8 cellular contexts compared by ENCODE assay signal in genomic region chr10:132306951-132307751, GRCh38. TPM values are rescaled to one million over a fixed set of nuclear protein-coding genes. Genes with fewer than 3 reads are reported as not detected.
DNase-seq lines count a peak whose midpoint lies in the region; ATAC-seq, FAIRE-seq and TF ChIP-seq lines count a peak whose summit lies in the region.

No MANE protein-coding gene starts in this region.

- peak overlapping the region; percentile 36 for H3K27ac ChIP-seq in vagina

- peaks cover 9% of the 10 kb centered on the region for H3K4me1 Mint-ChIP-seq in activated CD8-positive, alpha-beta memory T cell treated with anti-CD3 and anti-CD28 coated beads, Interleukin-2, amount 10 ng/mL, durations not matched to agents 7 days and 5 days
- H3K4me1 Mint-ChIP-seq in nephron: peaks cover 9% of the 10 kb centered on the region

- DNase-seq in COR-L47 (lab: John Stamatoyannopoulos, UW) (peak; percentile 64), MG63 (no peak), epithelial cell of proximal tubule (ENCODE audit: low read depth) (no peak), vagina (ENCODE audit: extremely low spot score in 2 of 2) (no peak), GM12892 (ENCODE audit: insufficient read length) (no peak)
- no peak for DNase-seq in activated CD8-positive, alpha-beta memory T cell treated with anti-CD3 and anti-CD28 coated beads, Interleukin-2, amount 10 ng/mL, durations not matched to agents 7 days and 5 days

- TF ChIP-seq POLR2A in vagina (IDR thresholded peaks at IDR 0.05) (no peak), GM12892 (IDR thresholded peaks at IDR 0.05; ENCODE audit: low read depth, low read length) (no peak)

- H3K27me3 Mint-ChIP-seq in activated CD8-positive, alpha-beta memory T cell treated with anti-CD3 and anti-CD28 coated beads, Interleukin-2, amount 10 ng/mL, durations not matched to agents 7 days and 5 days: peaks cover 37% of the 10 kb centered on the region
- H3K27me3 Mint-ChIP-seq in nephron (ENCODE audit: low read depth): peaks cover 69% of the 10 kb centered on the region

- FAIRE-seq in GM12892 (lab: Jason Lieb, UNC): no peak

- H3K27me3 ChIP-seq in MG63 (no peaks in the 10 kb centered on the region), vagina (no peaks in the 10 kb centered on the region)

- H3K36me3 ChIP-seq in MG63: no peaks in the 10 kb centered on the region
- H3K36me3 ChIP-seq in vagina: no peaks in the 10 kb centered on the region

- peak; percentile 21 for ATAC-seq in GM21528 (IDR thresholded peaks at IDR 0.05; ENCODE audit: low FRiP score, unreplicated experiment)
- ATAC-seq in activated CD8-positive, alpha-beta memory T cell treated with anti-CD3 and anti-CD28 coated beads, Interleukin-2, amount 10 ng/mL, durations not matched to agents 7 days and 5 days: peak; percentile 2

- no peak for TF ChIP-seq CTCF in epithelial cell of proximal tubule (conservative IDR thresholded peaks at IDR 0.05; ENCODE audit: low read depth, low read length)
- TF ChIP-seq CTCF in nephron (IDR thresholded peaks at IDR 0.05; ENCODE audit: unreplicated experiment in 3 of 3): no peak
- no peak for TF ChIP-seq CTCF in vagina (IDR thresholded peaks at IDR 0.05)

- CTCF ChIA-PET in activated CD8-positive, alpha-beta memory T cell treated with anti-CD3 and anti-CD28 coated beads, Interleukin-2, amount 10 ng/mL, durations not matched to agents 7 days and 5 days (lab: Charles Lee): interaction anchor here (1.2 kb wide), 1 partner anchor 36 kb away, joined by 3 read pairs; no protein-coding TSS in a partner anchor

- intact Hi-C loops in vagina (cut with DNase I): no loop called here

- H3K4me3 Mint-ChIP-seq in activated CD8-positive, alpha-beta memory T cell treated with anti-CD3 and anti-CD28 coated beads, Interleukin-2, amount 10 ng/mL, durations not matched to agents 7 days and 5 days: peak overlapping the region; percentile 71
- peak overlapping the region; percentile 88 to 91 (median 89) for H3K4me3 Mint-ChIP-seq in nephron

- no peaks in the 10 kb centered on the region for H3K9me3 Mint-ChIP-seq in activated CD8-positive, alpha-beta memory T cell treated with anti-CD3 and anti-CD28 coated beads, Interleukin-2, amount 10 ng/mL, durations not matched to agents 7 days and 5 days (ENCODE audit: low read depth)
- peaks cover 12% of the 10 kb centered on the region for H3K9me3 Mint-ChIP-seq in nephron

- H3K4me3 ChIP-seq in MG63 (peak overlapping the region; percentile 56), epithelial cell of proximal tubule (ENCODE audit: low read depth, low read length) (peak overlapping the region; percentile 65), vagina (peak overlapping the region; percentile 57 to 93)

- peaks cover 19% of the 10 kb centered on the region for H3K4me1 ChIP-seq in vagina

- H3K9me3 ChIP-seq in MG63 (no peaks in the 10 kb centered on the region), vagina (no peaks in the 10 kb centered on the region)

- H3K36me3 Mint-ChIP-seq in activated CD8-positive, alpha-beta memory T cell treated with anti-CD3 and anti-CD28 coated beads, Interleukin-2, amount 10 ng/mL, durations not matched to agents 7 days and 5 days: no peaks in the 10 kb centered on the region
- no peaks in the 10 kb centered on the region for H3K36me3 Mint-ChIP-seq in nephron (ENCODE audit: low read depth)

- no peak overlapping the region for H3K27ac Mint-ChIP-seq in activated CD8-positive, alpha-beta memory T cell treated with anti-CD3 and anti-CD28 coated beads, Interleukin-2, amount 10 ng/mL, durations not matched to agents 7 days and 5 days
- H3K27ac Mint-ChIP-seq in nephron: no peak overlapping the region

RNA-seq across cellular contexts. Expression of gene STK32C, which starts 0.6 kb away (rescaled TPM):
- total RNA-seq in MG63 (2014; rRNA removed; shearing (Covaris generic); ENCODE audit: low replicate concordance): 25.9 and 36.6 TPM in 2 replicates
- 10 to 100 TPM; 11.6 to 15.9 TPM for total RNA-seq in activated CD8-positive, alpha-beta memory T cell treated with anti-CD3 and anti-CD28 coated beads, Interleukin-2, amount 10 ng/mL, durations not matched to agents 7 days and 5 days
- 13.0 and 25.9 TPM in 2 replicates for total RNA-seq in epithelial cell of proximal tubule
- total RNA-seq in vagina: 4.7 TPM
- 4.3 TPM for polyA plus RNA-seq in GM12892 (2012; ENCODE audit: missing spikeins)

RNA-seq across cellular contexts. Expression of gene LRRC27, which starts 24.8 kb away (rescaled TPM):
- 8.3 and 13.7 TPM in 2 replicates for total RNA-seq in MG63 (2014; rRNA removed; shearing (Covaris generic); ENCODE audit: low replicate concordance)
- 1 to 10 TPM; 5.4 to 5.8 TPM for total RNA-seq in activated CD8-positive, alpha-beta memory T cell treated with anti-CD3 and anti-CD28 coated beads, Interleukin-2, amount 10 ng/mL, durations not matched to agents 7 days and 5 days
- total RNA-seq in epithelial cell of proximal tubule (3.1 and 5.8 TPM in 2 replicates), vagina (4.9 TPM)
- polyA plus RNA-seq in GM12892 (2012; ENCODE audit: missing spikeins): 6.3 TPM
